8 cellular contexts compared by ENCODE assay signal in genomic region chr12:54526800-54527630, GRCh38. TPM values are rescaled to one million over a fixed set of nuclear protein-coding genes. Genes with fewer than 3 reads are reported as not detected.
A peak's percentile ranks its signal among the peaks of the same experiment; 100 is the strongest.
DNase-seq lines count a peak whose midpoint lies in the region; ATAC-seq and TF ChIP-seq lines count a peak whose summit lies in the region.

No MANE protein-coding gene starts in this region.

- BruUV-seq in PC-9 (replicated peaks; lab: Mats Ljungman, UMichigan): no TSS peak

- intact Hi-C loops in PC-9 (cut with micrococcal nuclease; ENCODE audit: unreplicated experiment): no loop called here

- H3K79me2 ChIP-seq in PC-9 (ENCODE audit: low read depth): no peaks in the 10 kb centered on the region

- H3K9me3 ChIP-seq in AG04450 (ENCODE audit: control insufficient read depth, insufficient read depth, low read length) (no peaks in the 10 kb centered on the region), PC-9 (ENCODE audit: insufficient read depth, low read depth) (no peaks in the 10 kb centered on the region)

- H3K27me3 Mint-ChIP-seq in stimulated activated memory B cell treated with anti-CD40 and anti-IgM and Interleukin-4, amounts not matched to agents 10 μg/mL and 1 μg/mL and 100 μg/mL, for 72 hours: no peaks in the 10 kb centered on the region

- ATAC-seq in stimulated activated memory B cell treated with anti-CD40 and anti-IgM and Interleukin-4, amounts not matched to agents 10 μg/mL and 1 μg/mL and 100 μg/mL, for 72 hours: peak; percentile 59

- H3F3A ChIP-seq in PC-9 (ENCODE audit: insufficient read depth, low read depth): no peaks in the 10 kb centered on the region

- POLR2A ChIA-PET in AG04450 (lab: Yijun Ruan, JAX): no interaction called here
- POLR2A ChIA-PET in PC-9 (lab: Charles Lee; ENCODE audit: unreplicated experiment): no interaction called here

- H3K4me2 ChIP-seq in PC-9: no peak overlapping the region

- H3K4me3 Mint-ChIP-seq in stimulated activated memory B cell treated with anti-CD40 and anti-IgM and Interleukin-4, amounts not matched to agents 10 μg/mL and 1 μg/mL and 100 μg/mL, for 72 hours: no peak overlapping the region

- peak overlapping the region; percentile 52 for H3K27ac Mint-ChIP-seq in stimulated activated memory B cell treated with anti-CD40 and anti-IgM and Interleukin-4, amounts not matched to agents 10 μg/mL and 1 μg/mL and 100 μg/mL, for 72 hours

- in situ Hi-C loops in astrocyte of the cerebellum (cut with HindIII; ENCODE audit: low sequenced_read_pairs): no loop called here

- no peaks in the 10 kb centered on the region for H3K9me2 ChIP-seq in PC-9 (ENCODE audit: insufficient read depth)

- H3K27me3 ChIP-seq in AG04450 (ENCODE audit: control insufficient read depth, insufficient read depth, low read length) (peaks cover 13% of the 10 kb centered on the region), PC-9 (ENCODE audit: insufficient read depth, low read depth) (peaks cover 98% of the 10 kb centered on the region)

- CTCF ChIA-PET in AG04450 (lab: Charles Lee) (no interaction called here), PC-9 (lab: Charles Lee) (no interaction called here)

- H3K36me3 Mint-ChIP-seq in stimulated activated memory B cell treated with anti-CD40 and anti-IgM and Interleukin-4, amounts not matched to agents 10 μg/mL and 1 μg/mL and 100 μg/mL, for 72 hours: peaks cover 83% of the 10 kb centered on the region

- no peak overlapping the region for H3K4me3 ChIP-seq in AG04450 (ENCODE audit: low read depth, low read length)
- no peak overlapping the region for H3K4me3 ChIP-seq in PC-9
- H3K4me3 ChIP-seq in astrocyte of the cerebellum (ENCODE audit: low read depth, low read length): no peak overlapping the region

- DNase-seq in AG04450 (ENCODE audit: low read depth, low spot score) (no peak), PC-9 (peak in 1 of 2 experiments; percentile 18), astrocyte of the cerebellum (ENCODE audit: low read depth) (no peak), kidney glomerular epithelial cell (lab: John Stamatoyannopoulos, UW) (peak; percentile 64), GF-D8 (lab: John Stamatoyannopoulos, UW) (no peak), cortex of kidney (lab: John Stamatoyannopoulos, UW) (no peak)

- peaks cover 21% of the 10 kb centered on the region for H3K4me1 Mint-ChIP-seq in stimulated activated memory B cell treated with anti-CD40 and anti-IgM and Interleukin-4, amounts not matched to agents 10 μg/mL and 1 μg/mL and 100 μg/mL, for 72 hours

- H3K4me1 ChIP-seq in PC-9 (replicated peaks; ENCODE audit: insufficient read depth): no peaks in the 10 kb centered on the region

- TF ChIP-seq CTCF in AG04450 (IDR thresholded peaks at IDR 0.05; ENCODE audit: low read depth, low read length): peak; percentile 27; the same call in 1 of the 2 replicates
- TF ChIP-seq CTCF in GM12873 (IDR thresholded peaks at IDR 0.05; ENCODE audit: insufficient read depth, low read depth, low read length, missing control alignments): peak; percentile 80
- TF ChIP-seq CTCF in PC-9 (conservative IDR thresholded peaks at IDR 0.05): peak; percentile 61
- peak; percentile 53 for TF ChIP-seq CTCF in astrocyte of the cerebellum (IDR thresholded peaks at IDR 0.05; ENCODE audit: low read depth, low read length, missing control alignments)

- no peaks in the 10 kb centered on the region for H4K20me1 ChIP-seq in PC-9 (ENCODE audit: insufficient read depth)

- H3K36me3 ChIP-seq in PC-9 (ENCODE audit: low read depth): no peaks in the 10 kb centered on the region

- H3K27ac ChIP-seq in AG04450 (ENCODE audit: low read depth, low read length): no peak overlapping the region
- no peak overlapping the region for H3K27ac ChIP-seq in PC-9

- no peaks in the 10 kb centered on the region for H3K9me3 Mint-ChIP-seq in stimulated activated memory B cell treated with anti-CD40 and anti-IgM and Interleukin-4, amounts not matched to agents 10 μg/mL and 1 μg/mL and 100 μg/mL, for 72 hours

- no peak overlapping the region for H2AFZ ChIP-seq in PC-9

RNA-seq across cellular contexts. Expression of gene PDE1B, which starts 22.4 kb away (rescaled TPM):
- not detected in 2 replicates for polyA plus RNA-seq in AG04450 (2011; rRNA removed)
- not detected in 2 replicates for polyA minus RNA-seq in AG04450 (2011; rRNA and poly(A)+ RNA removed)
- not detected in 2 replicates for total RNA-seq in PC-9 (2021)

RNA-seq across cellular contexts. Expression of gene NCKAP1L, which starts 29.5 kb away (rescaled TPM):
- not detected in 2 replicates for polyA plus RNA-seq in AG04450 (2011; rRNA removed)
- polyA minus RNA-seq in AG04450 (2011; rRNA and poly(A)+ RNA removed): not detected in 2 replicates
- not detected in 2 replicates for total RNA-seq in PC-9 (2021)

RNA-seq across cellular contexts. Expression of gene GTSF1, which starts 53.6 kb away (rescaled TPM):
- polyA plus RNA-seq in AG04450 (2011; rRNA removed): not detected in 2 replicates
- polyA minus RNA-seq in AG04450 (2011; rRNA and poly(A)+ RNA removed): not detected in 2 replicates
- not detected in 2 replicates for total RNA-seq in PC-9 (2021)

Comparison
In these comparisons a context has a peak if more than half of its experiments do, and no peak if none do; other contexts are left out.
1. CTCF ChIP-seq: peak in every context shown above with its lines; median percentile 80 in GM12873; 61 in PC-9; 53 in astrocyte of the cerebellum; 27 in AG04450.